In genomic region chr2:24258718-24259117, GRCh38 we compare ENCODE assay signal across 1 cellular context.
TF ChIP-seq lines count a peak whose summit lies in the region.

No MANE protein-coding gene starts in this region.

TF ChIP-seq in K562, 482 proteins besides CTCF, POLR2A, EP300 and RAD21 (continued from another document):
- TF ChIP-seq, protein P1, sequence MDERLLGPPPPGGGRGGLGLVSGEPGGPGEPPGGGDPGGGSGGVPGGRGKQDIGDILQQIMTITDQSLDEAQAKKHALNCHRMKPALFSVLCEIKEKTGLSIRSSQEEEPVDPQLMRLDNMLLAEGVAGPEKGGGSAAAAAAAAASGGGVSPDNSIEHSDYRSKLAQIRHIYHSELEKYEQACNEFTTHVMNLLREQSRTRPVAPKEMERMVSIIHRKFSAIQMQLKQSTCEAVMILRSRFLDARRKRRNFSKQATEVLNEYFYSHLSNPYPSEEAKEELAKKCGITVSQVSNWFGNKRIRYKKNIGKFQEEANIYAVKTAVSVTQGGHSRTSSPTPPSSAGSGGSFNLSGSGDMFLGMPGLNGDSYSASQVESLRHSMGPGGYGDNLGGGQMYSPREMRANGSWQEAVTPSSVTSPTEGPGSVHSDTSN (CRISPR knock-in tag; IDR thresholded peaks at IDR 0.05; ENCODE audit: low read depth): 0 out of 2 replicates have a peak, but pooled peaks have one; percentile 25
- TF ChIP-seq, protein P1 (tag; conservative IDR thresholded peaks at IDR 0.05; ENCODE audit: low read depth): peak; percentile 80
- TF ChIP-seq TAL1 (IDR thresholded peaks at IDR 0.05): no peak
- no peak for TF ChIP-seq AFF1 (IDR thresholded peaks at IDR 0.05; ENCODE audit: low read depth in 1 of 2, partially characterized antibody in 2 of 2)
- no peak for TF ChIP-seq HCFC1 (IDR thresholded peaks at IDR 0.05; ENCODE audit: low read depth, low read length)
- TF ChIP-seq, protein P2, sequence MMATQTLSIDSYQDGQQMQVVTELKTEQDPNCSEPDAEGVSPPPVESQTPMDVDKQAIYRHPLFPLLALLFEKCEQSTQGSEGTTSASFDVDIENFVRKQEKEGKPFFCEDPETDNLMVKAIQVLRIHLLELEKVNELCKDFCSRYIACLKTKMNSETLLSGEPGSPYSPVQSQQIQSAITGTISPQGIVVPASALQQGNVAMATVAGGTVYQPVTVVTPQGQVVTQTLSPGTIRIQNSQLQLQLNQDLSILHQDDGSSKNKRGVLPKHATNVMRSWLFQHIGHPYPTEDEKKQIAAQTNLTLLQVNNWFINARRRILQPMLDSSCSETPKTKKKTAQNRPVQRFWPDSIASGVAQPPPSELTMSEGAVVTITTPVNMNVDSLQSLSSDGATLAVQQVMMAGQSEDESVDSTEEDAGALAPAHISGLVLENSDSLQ (IDR thresholded peaks at IDR 0.05): peak; percentile 85
